ENCODE assay signal across 32 cellular contexts in the genomic region with DNA sequence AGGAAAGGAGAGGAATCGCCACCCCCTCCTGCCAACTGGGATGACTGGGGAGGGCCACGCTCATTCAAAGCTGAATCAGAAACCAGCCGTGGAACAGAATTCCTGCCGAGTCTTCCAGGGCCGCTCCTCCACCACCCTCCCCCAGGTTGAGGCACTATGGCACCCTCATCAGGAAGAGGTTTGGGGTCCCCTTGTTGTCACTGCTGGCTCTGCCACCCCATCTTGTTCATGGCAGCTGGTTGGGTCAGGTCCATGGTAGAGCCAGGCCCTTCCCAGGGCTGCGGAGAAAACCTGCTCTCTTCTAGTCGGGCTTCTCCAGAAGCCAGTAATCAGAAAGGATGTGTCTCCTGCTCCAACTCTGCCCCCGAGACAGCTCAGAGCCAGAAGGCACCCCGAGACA. TPM values are rescaled to one million over a fixed set of nuclear protein-coding genes. Genes with fewer than 3 reads are reported as not detected.
"Had no signal": no experiment of that assay in that cellular context is flagged by ENCODE, and none has a peak within 500 bp of the region (broad histone marks: within the 10 kb centered on the region; RNA-seq: fewer than 3 reads in every experiment).

No MANE protein-coding gene starts in this region.

- H3K9me3 ChIP-seq: ascending aorta, body of pancreas, SJSA1 had no signal

- H3K27ac ChIP-seq: ascending aorta, body of pancreas, SJSA1 had no signal

- H3K27me3 Mint-ChIP-seq: activated B cell treated with CpG ODN at 0.5 μM for 24 hours; activated CD4-positive, alpha-beta T cell treated with anti-CD3 and anti-CD28 coated beads, Interleukin-2, amount 10 ng/mL, durations not matched to agents 24 days and 14 days; activated naive CD8-positive, alpha-beta T cell treated with anti-CD3 and anti-CD28 coated beads, Interleukin-2, amount 50 U/mL, for 24 hours; activated T-cell treated with anti-CD3 and anti-CD28 coated beads, Interleukin-2, amount 50 U/mL, for 24 hours had no signal

- H3K27me3 ChIP-seq: ascending aorta, body of pancreas, SJSA1 had no signal

- H3K4me3 Mint-ChIP-seq: activated B cell treated with CpG ODN at 0.5 μM for 24 hours; activated CD4-positive, alpha-beta T cell treated with anti-CD3 and anti-CD28 coated beads, Interleukin-2, amount 10 ng/mL, durations not matched to agents 24 days and 14 days; activated CD8-positive, alpha-beta memory T cell treated with anti-CD3 and anti-CD28 coated beads, Interleukin-2, amount 10 ng/mL, durations not matched to agents 7 days and 5 days; activated naive CD8-positive, alpha-beta T cell treated with anti-CD3 and anti-CD28 coated beads, Interleukin-2, amount 50 U/mL, for 24 hours; activated T-cell treated with anti-CD3 and anti-CD28 coated beads, Interleukin-2, amount 50 U/mL, for 24 hours; activated T-helper 1 cell treated with anti-CD3 and anti-CD28 coated beads, Interleukin-12 subunit alpha, Interleukin-12 subunit beta, Interleukin-2, Interleukin-4 antibody, amounts not matched to agents 30 ng/mL and 10 ng/mL and 1 ng/mL, durations not matched to agents 14 hours and 24 hours and 36 hours; T-helper 1 cell treated with Interleukin-12 subunit alpha and Interleukin-12 subunit beta and Interleukin-4 antibody, amounts not matched to agents 30 μg/mL and 1 μg/mL, for 36 hours had no signal

- H3K36me3 Mint-ChIP-seq: activated CD8-positive, alpha-beta memory T cell treated with anti-CD3 and anti-CD28 coated beads, Interleukin-2, amount 10 ng/mL, durations not matched to agents 7 days and 5 days; activated naive CD4-positive, alpha-beta T cell treated with anti-CD3 and anti-CD28 coated beads, Interleukin-2, amount 50 U/mL, for 72 hours had no signal

- ATAC-seq: activated CD8-positive, alpha-beta memory T cell treated with anti-CD3 and anti-CD28 coated beads, Interleukin-2, amount 10 ng/mL, durations not matched to agents 7 days and 5 days; activated naive CD4-positive, alpha-beta T cell treated with anti-CD3 and anti-CD28 coated beads, Interleukin-2, amount 50 U/mL, for 72 hours; activated naive CD8-positive, alpha-beta T cell treated with anti-CD3 and anti-CD28 coated beads, Interleukin-2, amount 50 U/mL, for 24 hours; body of pancreas; Panc1; SK-N-SH treated with all-trans-retinoic acid at 6 μM for 48 hours had no signal

- H3K36me3 ChIP-seq: ascending aorta, SJSA1 had no signal

- DNase-seq: activated B cell treated with CpG ODN at 0.5 μM for 24 hours; activated CD4-positive, alpha-beta T cell treated with anti-CD3 and anti-CD28 coated beads for 1 hour; activated CD4-positive, alpha-beta T cell treated with anti-CD3 and anti-CD28 coated beads, Interleukin-2, amount 10 ng/mL, durations not matched to agents 24 days and 14 days; activated CD4-positive, alpha-beta T cell treated with anti-CD3 and anti-CD28 coated beads, Interleukin-2, amount 50 U/mL, for 48 hours; activated CD8-positive, alpha-beta memory T cell treated with anti-CD3 and anti-CD28 coated beads, Interleukin-2, amount 10 ng/mL, durations not matched to agents 7 days and 5 days; activated effector memory CD4-positive, alpha-beta T cell treated with Interleukin-2 at 50 U/mL for 16 hours; activated naive CD4-positive, alpha-beta T cell treated with Interleukin-2 at 50 U/mL for 16 hours; activated T-cell treated with anti-CD3 and anti-CD28 coated beads, Interleukin-2, amount 50 U/mL, for 24 hours; amniotic stem cell; central memory CD4-positive, alpha-beta T cell; Kasumi-1; NCI-H1105 treated with DMSO at 0.1 percent for 48 hours; NCI-H1436 treated with DMSO at 0.1 percent for 48 hours; NCI-H187; NCI-H2081; NCI-H510A treated with DMSO at 0.1 percent for 48 hours; NCI-H69; NK-92 treated with Interleukin-12 subunit alpha and Interleukin-12 subunit beta, amount 100 ng/mL, for 24 hours; OCI-M1; RPMI8226; SHP77; SW 1271; T-helper 9 cell had no signal

- H3K27ac Mint-ChIP-seq: activated B cell treated with CpG ODN at 0.5 μM for 24 hours; activated CD4-positive, alpha-beta T cell treated with anti-CD3 and anti-CD28 coated beads, Interleukin-2, amount 10 ng/mL, durations not matched to agents 24 days and 14 days; activated CD8-positive, alpha-beta memory T cell treated with anti-CD3 and anti-CD28 coated beads, Interleukin-2, amount 10 ng/mL, durations not matched to agents 7 days and 5 days; activated naive CD4-positive, alpha-beta T cell treated with anti-CD3 and anti-CD28 coated beads, Interleukin-2, amount 50 U/mL, for 72 hours; activated naive CD8-positive, alpha-beta T cell treated with anti-CD3 and anti-CD28 coated beads, Interleukin-2, amount 50 U/mL, for 24 hours; activated T-cell treated with anti-CD3 and anti-CD28 coated beads, Interleukin-2, amount 50 U/mL, for 24 hours; activated T-helper 1 cell treated with anti-CD3 and anti-CD28 coated beads, Interleukin-12 subunit alpha, Interleukin-12 subunit beta, Interleukin-2, Interleukin-4 antibody, amounts not matched to agents 30 ng/mL and 10 ng/mL and 1 ng/mL, durations not matched to agents 14 hours and 24 hours and 36 hours; T-helper 1 cell treated with Interleukin-12 subunit alpha and Interleukin-12 subunit beta and Interleukin-4 antibody, amounts not matched to agents 30 μg/mL and 1 μg/mL, for 36 hours had no signal

- H3K4me3 ChIP-seq: ascending aorta, body of pancreas, SJSA1 had no signal

- H3K4me1 ChIP-seq: ascending aorta, body of pancreas, SJSA1 had no signal

- H3K9me3 Mint-ChIP-seq: activated B cell treated with CpG ODN at 0.5 μM for 24 hours; activated CD4-positive, alpha-beta T cell treated with anti-CD3 and anti-CD28 coated beads, Interleukin-2, amount 10 ng/mL, durations not matched to agents 24 days and 14 days; activated naive CD4-positive, alpha-beta T cell treated with anti-CD3 and anti-CD28 coated beads, Interleukin-2, amount 50 U/mL, for 72 hours; activated naive CD8-positive, alpha-beta T cell treated with anti-CD3 and anti-CD28 coated beads, Interleukin-2, amount 50 U/mL, for 24 hours; activated T-cell treated with anti-CD3 and anti-CD28 coated beads, Interleukin-2, amount 50 U/mL, for 24 hours; activated T-helper 1 cell treated with anti-CD3 and anti-CD28 coated beads, Interleukin-12 subunit alpha, Interleukin-12 subunit beta, Interleukin-2, Interleukin-4 antibody, amounts not matched to agents 30 ng/mL and 10 ng/mL and 1 ng/mL, durations not matched to agents 14 hours and 24 hours and 36 hours; T-helper 1 cell treated with Interleukin-12 subunit alpha and Interleukin-12 subunit beta and Interleukin-4 antibody, amounts not matched to agents 30 μg/mL and 1 μg/mL, for 36 hours had no signal

- H3K4me1 Mint-ChIP-seq: activated B cell treated with CpG ODN at 0.5 μM for 24 hours had no signal

RNA-seq across cellular contexts. Expression of a gene that starts 41.8 kb away (rescaled TPM):
- total RNA-seq: activated B cell treated with CpG ODN at 0.5 μM for 24 hours; activated CD4-positive, alpha-beta T cell treated with anti-CD3 and anti-CD28 coated beads, Interleukin-2, amount 10 ng/mL, durations not matched to agents 24 days and 14 days; activated CD8-positive, alpha-beta memory T cell treated with anti-CD3 and anti-CD28 coated beads, Interleukin-2, amount 10 ng/mL, durations not matched to agents 7 days and 5 days; activated naive CD4-positive, alpha-beta T cell treated with anti-CD3 and anti-CD28 coated beads, Interleukin-2, amount 50 U/mL, for 72 hours; activated T-helper 1 cell treated with anti-CD3 and anti-CD28 coated beads, Interleukin-12 subunit alpha, Interleukin-12 subunit beta, Interleukin-2, Interleukin-4 antibody, amounts not matched to agents 30 ng/mL and 10 ng/mL and 1 ng/mL, durations not matched to agents 14 hours and 24 hours and 36 hours; SJSA1 had no signal
